Comparison of ENCODE assay signal across 1 cellular context in genomic region chr4:74479009-74479408, GRCh38.
A peak's percentile ranks its signal among the peaks of the same experiment; 100 is the strongest.
TF ChIP-seq lines count a peak whose summit lies in the region.

No MANE protein-coding gene starts in this region.

TF ChIP-seq in HepG2, 621 proteins besides CTCF, POLR2A, EP300 and RAD21 (continues in another document):
- TF ChIP-seq ZNF644 (CRISPR knock-in tag; IDR thresholded peaks at IDR 0.05; ENCODE audit: low read depth) (peak; percentile 31; the same call in 1 of the 2 replicates), XRCC5 (optimal IDR thresholded peaks at IDR 0.05; ENCODE audit: low read length) (peak; percentile 21), FUBP1 (CRISPR knock-in tag; IDR thresholded peaks at IDR 0.05; ENCODE audit: borderline replicate concordance) (no peak), STAT6 (CRISPR knock-in tag; IDR thresholded peaks at IDR 0.05; ENCODE audit: borderline replicate concordance) (no peak), KAT7 (CRISPR knock-in tag; IDR thresholded peaks at IDR 0.05; ENCODE audit: borderline replicate concordance) (no peak), CREM (IDR thresholded peaks at IDR 0.05) (peak; percentile 53; the same call in 1 of the 2 replicates), CREM (CRISPR knock-in tag; IDR thresholded peaks at IDR 0.05) (no peak), ZNF362 (CRISPR knock-in tag; IDR thresholded peaks at IDR 0.05; ENCODE audit: borderline replicate concordance) (no peak), ZNF205 (CRISPR knock-in tag; IDR thresholded peaks at IDR 0.05) (no peak), RFX1 (IDR thresholded peaks at IDR 0.05) (no peak), ZNF776 (CRISPR knock-in tag; IDR thresholded peaks at IDR 0.05) (no peak), MEIS1 (CRISPR knock-in tag; IDR thresholded peaks at IDR 0.05; ENCODE audit: borderline replicate concordance) (no peak), NR2F1 (CRISPR knock-in tag; IDR thresholded peaks at IDR 0.05) (no peak), PATZ1 (CRISPR knock-in tag; IDR thresholded peaks at IDR 0.05) (no peak), ZBTB46 (CRISPR knock-in tag; IDR thresholded peaks at IDR 0.05; ENCODE audit: borderline replicate concordance) (no peak), SKI (IDR thresholded peaks at IDR 0.05; ENCODE audit: partially characterized antibody) (no peak), KLF9 (CRISPR knock-in tag; IDR thresholded peaks at IDR 0.05; ENCODE audit: low read depth) (no peak), MBD4 (IDR thresholded peaks at IDR 0.05; ENCODE audit: borderline replicate concordance, low read length) (no peak), SOX13 (IDR thresholded peaks at IDR 0.05) (no peak), SOX13 (CRISPR knock-in tag; conservative IDR thresholded peaks at IDR 0.05 in 1 of 2, IDR thresholded peaks at IDR 0.05 in 1 of 2) (peak in 1 of 2 experiments; percentile 89; a peak in 2 of 4 replicates), NONO (IDR thresholded peaks at IDR 0.05) (no peak), NONO (CRISPR knock-in tag; conservative IDR thresholded peaks at IDR 0.05) (no peak), ZNF276 (CRISPR knock-in tag; IDR thresholded peaks at IDR 0.05; ENCODE audit: low read depth) (no peak), MTF2 (CRISPR knock-in tag; IDR thresholded peaks at IDR 0.05; ENCODE audit: borderline replicate concordance) (no peak), ATF2 (CRISPR knock-in tag; IDR thresholded peaks at IDR 0.05) (no peak), NKX3-1 (CRISPR knock-in tag; IDR thresholded peaks at IDR 0.05) (no peak), E2F5 (CRISPR knock-in tag; conservative IDR thresholded peaks at IDR 0.05) (no peak), ZKSCAN1 (IDR thresholded peaks at IDR 0.05; ENCODE audit: low read length) (no peak), SIN3B (IDR thresholded peaks at IDR 0.05; ENCODE audit: low read length) (no peak), PPARG (CRISPR knock-in tag; conservative IDR thresholded peaks at IDR 0.05) (no peak), ZNF704 (CRISPR knock-in tag; IDR thresholded peaks at IDR 0.05; ENCODE audit: borderline replicate concordance) (no peak), ARID5B (CRISPR knock-in tag; IDR thresholded peaks at IDR 0.05) (peak; percentile 79), ZNF232 (CRISPR knock-in tag; IDR thresholded peaks at IDR 0.05; ENCODE audit: borderline replicate concordance) (no peak), MIER2 (CRISPR knock-in tag; IDR thresholded peaks at IDR 0.05) (no peak), KDM4B (CRISPR knock-in tag; IDR thresholded peaks at IDR 0.05) (no peak), CREBL2 (CRISPR knock-in tag; IDR thresholded peaks at IDR 0.05; ENCODE audit: borderline replicate concordance) (no peak), TCF7L2 (IDR thresholded peaks at IDR 0.05; ENCODE audit: low read depth, low read length) (peak; percentile 79)
